Comparison of ENCODE assay signal across 22 cellular contexts in the genomic region with DNA sequence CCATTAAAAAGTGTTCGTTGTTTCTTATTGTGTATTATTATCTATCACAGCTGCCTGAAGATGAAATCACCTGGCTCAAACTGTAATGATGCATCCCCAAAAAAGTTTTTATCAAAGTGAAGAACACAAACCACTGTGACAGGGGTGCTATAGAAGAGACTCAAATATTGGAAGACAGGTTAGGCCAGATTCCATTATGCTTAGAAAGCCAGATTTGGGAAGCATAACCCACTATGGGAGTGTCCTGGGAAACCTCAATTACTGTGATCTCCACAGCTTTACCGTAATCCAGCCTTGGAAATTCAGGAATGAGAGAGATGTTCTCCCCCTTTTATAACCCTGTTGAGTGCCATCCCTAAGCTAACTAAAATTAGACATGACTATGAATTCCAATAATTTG.
"Had no signal": no experiment of that assay in that cellular context is flagged by ENCODE, and none has a peak within 500 bp of the region (broad histone marks: within the 10 kb centered on the region; RNA-seq: fewer than 3 reads in every experiment).

No MANE protein-coding gene starts in this region.

- H3K4me3 ChIP-seq: colonic mucosa, esophagus squamous epithelium, gastroesophageal sphincter, heart left ventricle, hepatocyte, left lung, lower lobe of right lung, mucosa of descending colon had no signal

- ATAC-seq: effector memory CD8-positive, alpha-beta T cell; esophagus mucosa; gastroesophageal sphincter; heart left ventricle; left cardiac atrium; left lung; left ventricle myocardium superior; lower lobe of right lung; mucosa of descending colon had no signal

- DNase-seq: colonic mucosa; cortex of kidney; effector CD8-positive, alpha-beta T cell; effector memory CD8-positive, alpha-beta T cell; endodermal cell; erythroblast; esophagus squamous epithelium; foreskin fibroblast; heart left ventricle; hypothalamus; immature natural killer cell; islet precursor cell; left cardiac atrium; left lung; left ventricle myocardium superior; lower lobe of right lung; mucosa of descending colon; naive B cell had no signal

- H3K4me1 ChIP-seq: colonic mucosa, gastroesophageal sphincter, heart left ventricle, left lung, lower lobe of right lung had no signal

- H3K9me3 ChIP-seq: colonic mucosa, esophagus squamous epithelium, gastroesophageal sphincter, heart left ventricle, lower lobe of right lung, mucosa of descending colon had no signal

- H3K27me3 ChIP-seq: colonic mucosa, esophagus squamous epithelium, gastroesophageal sphincter, hepatocyte, left lung had no signal

- H3K36me3 ChIP-seq: colonic mucosa, esophagus squamous epithelium, gastroesophageal sphincter, heart left ventricle, left lung, lower lobe of right lung had no signal

- H3K79me2 ChIP-seq: hepatocyte had no signal

- H3K27ac ChIP-seq: colonic mucosa, epithelial cell of prostate, esophagus squamous epithelium, gastroesophageal sphincter, heart left ventricle, hepatocyte, left lung, lower lobe of right lung had no signal

- H2AFZ ChIP-seq: hepatocyte had no signal

- H3K4me2 ChIP-seq: hepatocyte had no signal
